11 cellular contexts compared by ENCODE assay signal in the genomic region with DNA sequence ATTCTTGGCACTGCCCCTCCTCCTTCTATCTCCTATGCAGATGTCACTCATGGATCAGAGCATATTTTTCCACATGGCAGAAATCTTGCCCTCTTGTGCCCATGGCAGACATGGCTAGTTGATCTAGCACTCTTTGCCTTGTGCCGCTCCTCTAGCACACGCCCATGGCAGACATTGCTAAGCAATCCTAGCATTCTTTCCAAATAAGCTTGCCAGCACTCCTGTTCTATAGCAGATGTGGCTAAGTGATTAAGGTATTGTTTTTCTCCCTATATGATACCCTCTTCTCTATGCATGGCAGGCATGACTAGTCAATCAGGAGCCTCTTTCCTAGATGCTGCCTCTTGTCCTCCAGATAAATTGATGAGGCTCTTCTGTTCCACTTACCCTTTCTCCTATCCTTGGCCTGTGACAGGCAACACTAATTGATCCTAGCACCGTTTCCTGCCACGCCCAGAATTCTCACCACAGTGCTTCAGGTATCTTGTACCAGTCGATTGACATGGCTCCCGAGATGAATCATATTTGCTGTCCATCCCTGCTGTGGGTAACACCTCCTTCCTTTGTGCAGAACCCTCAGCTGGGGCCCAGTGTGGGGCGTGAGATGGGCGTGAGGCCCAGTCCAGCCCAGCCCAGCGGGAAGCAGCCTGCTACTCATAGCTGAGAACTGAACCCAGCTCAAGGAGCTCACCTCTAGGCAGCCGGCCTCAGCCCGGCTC. TPM values are rescaled to one million over a fixed set of nuclear protein-coding genes. Genes with fewer than 3 reads are reported as not detected.
DNase-seq lines count a peak whose midpoint lies in the region; ATAC-seq, FAIRE-seq and TF ChIP-seq lines count a peak whose summit lies in the region.
"Had no signal": no experiment of that assay in that cellular context is flagged by ENCODE, and none has a peak within 500 bp of the region (broad histone marks: within the 10 kb centered on the region; RNA-seq: fewer than 3 reads in every experiment).

No MANE protein-coding gene starts in this region.

- no peak overlapping the region for H3K4me3 Mint-ChIP-seq in activated CD4-positive, alpha-beta T cell treated with anti-CD3 and anti-CD28 coated beads, Interleukin-2, amount 10 ng/mL, durations not matched to agents 7 days and 5 days

- no peak for FAIRE-seq in RCC 7860 (lab: Jason Lieb, UNC)
- FAIRE-seq: D721Med had no signal

- DNase-seq in activated CD4-positive, alpha-beta T cell treated with anti-CD3 and anti-CD28 coated beads for 4 hours: peak; percentile 13 to 17
- no peak for DNase-seq in activated CD4-positive, alpha-beta T cell treated with anti-CD3 and anti-CD28 coated beads, Interleukin-2, amount 50 U/mL, for 4 hours
- peak; percentile 53 for DNase-seq in activated CD4-positive, alpha-beta T cell treated with anti-CD3 and anti-CD28 coated beads, Interleukin-2, amount 10 ng/mL, durations not matched to agents 7 days and 5 days
- DNase-seq in fibroblast of peridontal ligament (ENCODE audit: extremely low read depth) (peak; percentile 36), RCC 7860 (ENCODE audit: low spot score) (no peak), ovary (no peak)
- DNase-seq in stimulated activated naive CD8-positive, alpha-beta T cell treated with anti-CD3 and anti-CD28 coated beads, Interleukin-15, Interleukin-2, amounts not matched to agents 100 U/mL and 50 U/mL, for 24 hours: peak; percentile 30
- DNase-seq: cortex of kidney, posterior cingulate gyrus had no signal

- no peaks in the 10 kb centered on the region for H3K27me3 Mint-ChIP-seq in activated CD4-positive, alpha-beta T cell treated with anti-CD3 and anti-CD28 coated beads, Interleukin-2, amount 10 ng/mL, durations not matched to agents 7 days and 5 days

- no peaks in the 10 kb centered on the region for H3K9me3 ChIP-seq in ovary

- intact Hi-C loops in ovary (cut with DNase I): no loop called here

- H3K4me3 ChIP-seq in ovary: no peak overlapping the region

- H3K27ac ChIP-seq in ovary: no peak overlapping the region

- TF ChIP-seq EP300 in ovary (IDR thresholded peaks at IDR 0.05): no peak

- no peak for TF ChIP-seq CTCF in ovary (IDR thresholded peaks at IDR 0.05)

- POLR2A ChIA-PET in activated CD4-positive, alpha-beta T cell treated with anti-CD3 and anti-CD28 coated beads, Interleukin-2, amount 10 ng/mL, durations not matched to agents 7 days and 5 days (lab: Charles Lee): interaction anchor here (0.7 kb wide), 1 partner anchor 16 kb away, joined by 3 read pairs; no protein-coding TSS in a partner anchor

- no peaks in the 10 kb centered on the region for H3K27me3 ChIP-seq in ovary

- peak overlapping the region; percentile 70 for H3K27ac Mint-ChIP-seq in activated CD4-positive, alpha-beta T cell treated with anti-CD3 and anti-CD28 coated beads, Interleukin-2, amount 10 ng/mL, durations not matched to agents 7 days and 5 days

- H3K4me1 Mint-ChIP-seq in activated CD4-positive, alpha-beta T cell treated with anti-CD3 and anti-CD28 coated beads, Interleukin-2, amount 10 ng/mL, durations not matched to agents 7 days and 5 days: peaks cover 30% of the 10 kb centered on the region

- 84 to 85% (median 85%) methylated on average over 11 of the region's 11 CpGs for WGBS in ovary, 3 donors

- CTCF ChIA-PET in activated CD4-positive, alpha-beta T cell treated with anti-CD3 and anti-CD28 coated beads, Interleukin-2, amount 10 ng/mL, durations not matched to agents 7 days and 5 days (lab: Charles Lee): interaction anchor here (0.8 to 1.1 kb wide), 4 partner anchors 9 to 92 kb away, joined by 3 to 4 read pairs (median 3); a partner anchor contains a TSS

- H3K4me1 ChIP-seq in ovary (ENCODE audit: insufficient read depth): no peaks in the 10 kb centered on the region

- peak; percentile 53 for ATAC-seq in stimulated activated naive CD8-positive, alpha-beta T cell treated with anti-CD3 and anti-CD28 coated beads, Interleukin-15, Interleukin-2, amounts not matched to agents 100 U/mL and 50 U/mL, for 24 hours
- no peak for ATAC-seq in HG03175 (IDR thresholded peaks at IDR 0.05; ENCODE audit: unreplicated experiment)

- H3K36me3 Mint-ChIP-seq in activated CD4-positive, alpha-beta T cell treated with anti-CD3 and anti-CD28 coated beads, Interleukin-2, amount 10 ng/mL, durations not matched to agents 7 days and 5 days (ENCODE audit: low read depth): peaks cover 37% of the 10 kb centered on the region

- no peak for TF ChIP-seq POLR2A in ovary (IDR thresholded peaks at IDR 0.05)

- no peaks in the 10 kb centered on the region for H3K9me3 Mint-ChIP-seq in activated CD4-positive, alpha-beta T cell treated with anti-CD3 and anti-CD28 coated beads, Interleukin-2, amount 10 ng/mL, durations not matched to agents 7 days and 5 days

- no peaks in the 10 kb centered on the region for H3K36me3 ChIP-seq in ovary

RNA-seq across cellular contexts. Expression of a gene that starts 26.9 kb away (rescaled TPM):
- 10 to 100 TPM in 1 of 2 experiments, 1 to 10 TPM in 1; 8.6 to 11.2 TPM for total RNA-seq in activated CD4-positive, alpha-beta T cell treated with anti-CD3 and anti-CD28 coated beads, Interleukin-2, amount 10 ng/mL, durations not matched to agents 7 days and 5 days
- total RNA-seq in ovary: 10 to 100 TPM; 24.5 to 53.8 (median 29.1) TPM
- 10 to 100 TPM in 1 of 2 donors, 1 to 10 TPM in 1; 9.3 to 49.6 TPM for polyA plus RNA-seq in ovary

RNA-seq across cellular contexts. Expression of a gene that starts 39.1 kb away (rescaled TPM):
- 1 to 10 TPM; 2.4 TPM for total RNA-seq in activated CD4-positive, alpha-beta T cell treated with anti-CD3 and anti-CD28 coated beads, Interleukin-2, amount 10 ng/mL, durations not matched to agents 7 days and 5 days
- total RNA-seq in ovary: 1 to 10 TPM in 4 of 7 donors, under 1 TPM in 3; 0.52 to 4.1 (median 1.3) TPM
- 1 to 10 TPM in 1 of 2 donors, under 1 TPM in 1; 0.65 to 1.0 TPM for polyA plus RNA-seq in ovary

Comparison
In these comparisons a context has a peak if more than half of its experiments do, and no peak if none do; other contexts are left out.
1. DNase-seq: peak in activated CD4-positive, alpha-beta T cell treated with anti-CD3 and anti-CD28 coated beads for 4 hours (2 of 2), activated CD4-positive, alpha-beta T cell treated with anti-CD3 and anti-CD28 coated beads, Interleukin-2, amount 10 ng/mL, durations not matched to agents 7 days and 5 days (single experiment), fibroblast of peridontal ligament (single experiment) and stimulated activated naive CD8-positive, alpha-beta T cell treated with anti-CD3 and anti-CD28 coated beads, Interleukin-15, Interleukin-2, amounts not matched to agents 100 U/mL and 50 U/mL, for 24 hours (single experiment); none in activated CD4-positive, alpha-beta T cell treated with anti-CD3 and anti-CD28 coated beads, Interleukin-2, amount 50 U/mL, for 4 hours (0 of 2), RCC 7860 (single experiment) and ovary (0 of 5).